In genomic region chr4:128675083-128675482, GRCh38 we compare ENCODE assay signal across 12 cellular contexts.
DNase-seq lines count a peak whose midpoint lies in the region; ATAC-seq and TF ChIP-seq lines count a peak whose summit lies in the region.
"Had no signal": no experiment of that assay in that cellular context is flagged by ENCODE, and none has a peak within 500 bp of the region (broad histone marks: within the 10 kb centered on the region; RNA-seq: fewer than 3 reads in every experiment).

No MANE protein-coding gene starts in this region.

- no peaks in the 10 kb centered on the region for H3K9me3 ChIP-seq in HAP-1
- H3K9me3 ChIP-seq: right lobe of liver, suprapubic skin had no signal

- no peaks in the 10 kb centered on the region for H3K4me1 ChIP-seq in HAP-1
- H3K4me1 ChIP-seq: right lobe of liver, suprapubic skin had no signal

- TF ChIP-seq CTCF in GM10266 (IDR thresholded peaks at IDR 0.05; ENCODE audit: control insufficient read depth, insufficient read depth, low read depth, missing control alignments) (peak; percentile 40), choroid plexus epithelial cell (conservative IDR thresholded peaks at IDR 0.05; ENCODE audit: low read depth, low read length) (peak; percentile 35)

- in situ Hi-C loops in HAP-1 (cut with MboI; ENCODE audit: low sequenced_read_pairs), result no loop called here

- H3K4me3 ChIP-seq in choroid plexus epithelial cell (ENCODE audit: low read depth, low read length) (no peak overlapping the region), HAP-1 (no peak overlapping the region)
- H3K4me3 ChIP-seq: right lobe of liver, suprapubic skin had no signal

- peaks cover 3% of the 10 kb centered on the region; the same call in 1 of the 2 replicates for H3K27me3 ChIP-seq in HAP-1 (ENCODE audit: low read depth)
- H3K27me3 ChIP-seq: right lobe of liver, suprapubic skin had no signal

- ATAC-seq in GM19463 (IDR thresholded peaks at IDR 0.05; ENCODE audit: unreplicated experiment) (peak; percentile 96), HG03095 (IDR thresholded peaks at IDR 0.05; ENCODE audit: unreplicated experiment) (peak; percentile 87)
- ATAC-seq: right lobe of liver had no signal

- no peaks in the 10 kb centered on the region for H3K36me3 ChIP-seq in HAP-1 (replicated peaks)
- H3K36me3 ChIP-seq: right lobe of liver, suprapubic skin had no signal

- DNase-seq in GM10266 (ENCODE audit: extremely low spot score) (peak; percentile 85), choroid plexus epithelial cell (ENCODE audit: low read depth) (peak; percentile 72), HAP-1 (ENCODE audit: low spot score in 2 of 2) (no peak), kidney tubule cell (ENCODE audit: low spot score) (no peak), NCI-H2029 (lab: John Stamatoyannopoulos, UW) (no peak)
- DNase-seq in activated CD8-positive, alpha-beta memory T cell treated with anti-CD3 and anti-CD28 coated beads for 24 hours, result no peak
- DNase-seq: activated CD4-positive, alpha-beta T cell treated with anti-CD3 and anti-CD28 coated beads for 48 hours; NCI-H524 treated with DMSO at 0.1 percent for 48 hours; right lobe of liver had no signal

Comparison
In these comparisons a context has a peak if more than half of its experiments do, and no peak if none do; other contexts are left out.
1. DNase-seq: peak in GM10266 (single experiment) and choroid plexus epithelial cell (single experiment); none in HAP-1 (0 of 2), activated CD8-positive, alpha-beta memory T cell treated with anti-CD3 and anti-CD28 coated beads for 24 hours (single experiment), kidney tubule cell (single experiment) and NCI-H2029 (single experiment).